Comparison of ENCODE assay signal across 42 cellular contexts in genomic region chr1:201088901-201089525, GRCh38. TPM values are rescaled to one million over a fixed set of nuclear protein-coding genes. Genes with fewer than 3 reads are reported as not detected.
DNase-seq lines count a peak whose midpoint lies in the region; ATAC-seq, FAIRE-seq and TF ChIP-seq lines count a peak whose summit lies in the region.
"Had no signal": no experiment of that assay in that cellular context is flagged by ENCODE, and none has a peak within 500 bp of the region (broad histone marks: within the 10 kb centered on the region; RNA-seq: fewer than 3 reads in every experiment).

No MANE protein-coding gene starts in this region.

- H3K36me3 ChIP-seq in WERI-Rb-1: no peaks in the 10 kb centered on the region
- H3K36me3 ChIP-seq in skeletal muscle tissue (ENCODE audit: control insufficient read depth in 3 of 3, insufficient read depth in 3 of 3, low read length in 3 of 3): peaks cover 59 to 85% (median 71%) of the 10 kb centered on the region in 3 donors
- no peaks in the 10 kb centered on the region for H3K36me3 ChIP-seq in small intestine (ENCODE audit: control insufficient read depth in 2 of 2, insufficient read depth in 2 of 2, low read length in 2 of 2)
- H3K36me3 ChIP-seq in CD8-positive, alpha-beta T cell (ENCODE audit: insufficient read depth, low read length): no peaks in the 10 kb centered on the region
- H3K36me3 ChIP-seq: cardiac muscle cell, esophagus muscularis mucosa, lower lobe of right lung, MG63, pancreas, SJSA1, suprapubic skin had no signal

- H3K27ac ChIP-seq in WERI-Rb-1 (peak overlapping the region; percentile 27), skeletal muscle tissue (ENCODE audit: low read depth, low read length) (peak overlapping the region; percentile 45), small intestine (ENCODE audit: low read depth in 1 of 2, low read length in 1 of 2) (no peak overlapping the region)
- H3K27ac ChIP-seq in CD8-positive, alpha-beta T cell (ENCODE audit: low read depth, low read length): no peak overlapping the region
- H3K27ac ChIP-seq: 22Rv1, C4-2B, cardiac muscle cell, esophagus muscularis mucosa, GM23248, lower lobe of right lung, pancreas, SJSA1, skin epidermis, suprapubic skin had no signal

- H3K27me3 Mint-ChIP-seq in CD8-positive, alpha-beta T cell (ENCODE audit: low read depth): peaks cover 3% of the 10 kb centered on the region
- H3K27me3 Mint-ChIP-seq: activated naive CD8-positive, alpha-beta T cell treated with anti-CD3 and anti-CD28 coated beads for 36 hours had no signal

- no peak for ATAC-seq in omental fat pad (ENCODE audit: low FRiP score)
- no peak for ATAC-seq in CD8-positive, alpha-beta T cell
- ATAC-seq: lower lobe of right lung, natural killer cell, Panc1, pancreas had no signal

- H3K4me3 ChIP-seq in WERI-Rb-1 (ENCODE audit: low read depth, low read length) (no peak overlapping the region), skeletal muscle tissue (ENCODE audit: low read length in 3 of 3) (no peak overlapping the region), small intestine (ENCODE audit: low read depth in 1 of 2, low read length in 2 of 2) (no peak overlapping the region)
- no peak overlapping the region for H3K4me3 ChIP-seq in CD8-positive, alpha-beta T cell (ENCODE audit: low read depth, low read length)
- H3K4me3 ChIP-seq: cardiac muscle cell, esophagus muscularis mucosa, GM23248, lower lobe of right lung, MG63, pancreas, SJSA1, skin epidermis, suprapubic skin had no signal

- TF ChIP-seq CTCF in WERI-Rb-1 (IDR thresholded peaks at IDR 0.05; ENCODE audit: low read depth, low read length) (peak; percentile 85), omental fat pad (IDR thresholded peaks at IDR 0.05) (no peak)
- TF ChIP-seq CTCF in CD8-positive, alpha-beta T cell (IDR thresholded peaks at IDR 0.05): no peak

- H3K4me3 Mint-ChIP-seq in CD8-positive, alpha-beta T cell: no peak overlapping the region
- H3K4me3 Mint-ChIP-seq: activated naive CD8-positive, alpha-beta T cell treated with anti-CD3 and anti-CD28 coated beads for 36 hours; dendritic cell treated with granulocyte-macrophage colony-stimulating factor and Interleukin-4, amounts not matched to agents 40 ng/mL and 50 ng/mL, for 4 days; endodermal cell; HFFc6; natural killer cell had no signal

- H3K36me3 Mint-ChIP-seq in CD8-positive, alpha-beta T cell: no peaks in the 10 kb centered on the region
- H3K36me3 Mint-ChIP-seq: activated naive CD8-positive, alpha-beta T cell treated with anti-CD3 and anti-CD28 coated beads for 36 hours; natural killer cell had no signal

- WGBS in small intestine, 3 donors: 87 to 92% (median 90%) methylated on average over 19 of the region's 19 CpGs

- DNase-seq in DMS153 (lab: John Stamatoyannopoulos, UW) (peak; percentile 56), DMS153 treated with DMSO at 0.1 percent for 48 hours (lab: John Stamatoyannopoulos, UW; ENCODE audit: unreplicated experiment) (no peak), WERI-Rb-1 (peak; percentile 86), kidney tubule cell (ENCODE audit: low spot score) (peak; percentile 20), omental fat pad (ENCODE audit: low spot score) (no peak), small intestine (no peak)
- DNase-seq in CD8-positive, alpha-beta T cell: no peak
- DNase-seq: activated CD4-positive, alpha-beta T cell treated with anti-CD3 and anti-CD28 coated beads for 48 hours; activated effector memory CD4-positive, alpha-beta T cell treated with anti-CD3 and anti-CD28 coated beads, Interleukin-2, amount 50 U/mL, for 16 hours; activated naive CD8-positive, alpha-beta T cell treated with anti-CD3 and anti-CD28 coated beads for 36 hours; anterior cingulate cortex; Caco-2; DND-41; endodermal cell; foreskin melanocyte; GM23248; HFFc6; KBM-7; kidney glomerular epithelial cell; lower lobe of right lung; MG63; natural killer cell; NCI-H1105; NCI-H187 treated with DMSO at 0.1 percent for 48 hours; NCI-H526; retina; stimulated activated naive CD4-positive, alpha-beta T cell had no signal

- intact Hi-C loops in CD8-positive, alpha-beta T cell (cut with DNase I, micrococcal nuclease): loop anchor here in 1 of 2 experiments (5.0 kb wide), 1 partner anchor 133 kb away; no protein-coding TSS in a partner anchor

- no peak overlapping the region for H3K27ac Mint-ChIP-seq in CD8-positive, alpha-beta T cell
- H3K27ac Mint-ChIP-seq: activated naive CD8-positive, alpha-beta T cell treated with anti-CD3 and anti-CD28 coated beads for 36 hours; dendritic cell treated with granulocyte-macrophage colony-stimulating factor and Interleukin-4, amounts not matched to agents 40 ng/mL and 50 ng/mL, for 4 days; endodermal cell; HFFc6; natural killer cell had no signal

- H3K9me3 ChIP-seq in WERI-Rb-1 (ENCODE audit: severe bottlenecking): no peaks in the 10 kb centered on the region
- no peaks in the 10 kb centered on the region for H3K9me3 ChIP-seq in skeletal muscle tissue (ENCODE audit: control insufficient read depth in 3 of 3, low read length in 3 of 3)
- H3K9me3 ChIP-seq in small intestine (ENCODE audit: control insufficient read depth, low read depth): no peaks in the 10 kb centered on the region
- no peaks in the 10 kb centered on the region for H3K9me3 ChIP-seq in CD8-positive, alpha-beta T cell (ENCODE audit: low read length)
- H3K9me3 ChIP-seq: Caco-2, esophagus muscularis mucosa, lower lobe of right lung, MG63, pancreas, SJSA1, suprapubic skin had no signal

- H3K4me1 ChIP-seq in skeletal muscle tissue (ENCODE audit: control insufficient read depth in 3 of 3, insufficient read depth in 3 of 3, low read length in 3 of 3) (peaks cover 45 to 63% (median 51%) of the 10 kb centered on the region in 3 donors), small intestine (ENCODE audit: control insufficient read depth in 2 of 2, insufficient read depth in 1 of 2, low read depth in 1 of 2, low read length in 1 of 2) (no peaks in the 10 kb centered on the region)
- H3K4me1 ChIP-seq in CD8-positive, alpha-beta T cell (ENCODE audit: insufficient read depth, low read length): no peaks in the 10 kb centered on the region
- H3K4me1 ChIP-seq: Caco-2, esophagus muscularis mucosa, lower lobe of right lung, pancreas, SJSA1, suprapubic skin had no signal

- no peak for FAIRE-seq in small intestine (lab: Jason Lieb, UNC)
- FAIRE-seq: pancreas had no signal

- POLR2A ChIA-PET in CD8-positive, alpha-beta T cell (lab: Charles Lee): no interaction called here

- CTCF ChIA-PET in CD8-positive, alpha-beta T cell (lab: Charles Lee): no interaction called here

- no peaks in the 10 kb centered on the region for H3K9me3 Mint-ChIP-seq in CD8-positive, alpha-beta T cell
- H3K9me3 Mint-ChIP-seq: activated naive CD8-positive, alpha-beta T cell treated with anti-CD3 and anti-CD28 coated beads for 36 hours; dendritic cell treated with granulocyte-macrophage colony-stimulating factor and Interleukin-4, amounts not matched to agents 40 ng/mL and 50 ng/mL, for 4 days; endodermal cell; HFFc6; natural killer cell had no signal

- no peaks in the 10 kb centered on the region for H3K4me1 Mint-ChIP-seq in CD8-positive, alpha-beta T cell (ENCODE audit: low read depth)
- H3K4me1 Mint-ChIP-seq: endodermal cell, natural killer cell had no signal

- H3K9ac ChIP-seq in skeletal muscle tissue (ENCODE audit: low read depth in 1 of 3, low read length in 3 of 3): peak overlapping the region in 2 of 3 donors; percentile 28 to 60
- H3K9ac ChIP-seq: GM23248 had no signal

- H3K27me3 ChIP-seq in WERI-Rb-1 (ENCODE audit: insufficient read depth, low read depth, severe bottlenecking) (no peaks in the 10 kb centered on the region), skeletal muscle tissue (ENCODE audit: control insufficient read depth in 3 of 3, insufficient read depth in 3 of 3, low read length in 3 of 3) (no peaks in the 10 kb centered on the region), small intestine (ENCODE audit: control insufficient read depth in 2 of 2, insufficient read depth in 2 of 2, low read length in 2 of 2) (peaks cover 2% of the 10 kb centered on the region in 2 donors)
- H3K27me3 ChIP-seq in CD8-positive, alpha-beta T cell (ENCODE audit: insufficient read depth, low read length): no peaks in the 10 kb centered on the region
- H3K27me3 ChIP-seq: cardiac muscle cell, pancreas had no signal

RNA-seq across cellular contexts. Expression of gene CACNA1S, which starts 23.2 kb away (rescaled TPM):
- 43.3 TPM for total RNA-seq in skeletal muscle tissue
- not detected for total RNA-seq in omental fat pad
- under 1 TPM in 1 of 3 donors, not detected in 2; 0.01 TPM for polyA plus RNA-seq in small intestine
- total RNA-seq in CD8-positive, alpha-beta T cell: not detected
- total RNA-seq: activated CD8-positive, alpha-beta memory T cell treated with anti-CD3 and anti-CD28 coated beads for 36 hours; activated naive CD8-positive, alpha-beta T cell treated with anti-CD3 and anti-CD28 coated beads for 36 hours; esophagus muscularis mucosa; GM23248; HFFc6; HT1080; mononuclear cell; natural killer cell; pancreas; SJSA1; suprapubic skin had no signal
- polyA plus RNA-seq: cardiac muscle cell, GM23248, urinary bladder had no signal

RNA-seq across cellular contexts. Expression of gene ASCL5, which starts 38.0 kb away (rescaled TPM):
- not detected for total RNA-seq in skeletal muscle tissue
- not detected for total RNA-seq in omental fat pad
- under 1 TPM in 1 of 3 donors, not detected in 2; 0.15 TPM for polyA plus RNA-seq in small intestine
- total RNA-seq in CD8-positive, alpha-beta T cell: under 1 TPM; 0.73 to 0.94 TPM
- total RNA-seq: activated CD8-positive, alpha-beta memory T cell treated with anti-CD3 and anti-CD28 coated beads for 36 hours; esophagus muscularis mucosa; GM23248; HFFc6; HT1080; lower lobe of right lung; mononuclear cell; natural killer cell; SJSA1; suprapubic skin; urinary bladder had no signal
- polyA plus RNA-seq: cardiac muscle cell, GM23248, urinary bladder had no signal

Comparison
In these comparisons a context has a peak if more than half of its experiments do, and no peak if none do; other contexts are left out.
1. DNase-seq: peak in DMS153 (single experiment), WERI-Rb-1 (single experiment) and kidney tubule cell (single experiment); none in DMS153 treated with DMSO at 0.1 percent for 48 hours (single experiment), omental fat pad (single experiment), small intestine (single experiment) and CD8-positive, alpha-beta T cell (0 of 7).
2. H3K27ac ChIP-seq: peak in WERI-Rb-1 (single experiment) and skeletal muscle tissue (single experiment); none in small intestine (0 of 2) and CD8-positive, alpha-beta T cell (single experiment).
3. RNA of gene CACNA1S, which starts 23.2 kb away (total RNA-seq): 43.3 TPM in skeletal muscle tissue (single experiment); not detected in omental fat pad and not detected in CD8-positive, alpha-beta T cell; every median in the first group is over 10 times any median in the second.